In genomic region chr6:116876635-116877611, GRCh38 we compare ENCODE assay signal across 10 cellular contexts. TPM values are rescaled to one million over a fixed set of nuclear protein-coding genes. Genes with fewer than 3 reads are reported as not detected.
A peak's percentile ranks its signal among the peaks of the same experiment; 100 is the strongest.
DNase-seq lines count a peak whose midpoint lies in the region; ATAC-seq, FAIRE-seq and TF ChIP-seq lines count a peak whose summit lies in the region.
"Had no signal": no experiment of that assay in that cellular context is flagged by ENCODE, and none has a peak within 500 bp of the region (broad histone marks: within the 10 kb centered on the region; RNA-seq: fewer than 3 reads in every experiment).

A gene with protein sequence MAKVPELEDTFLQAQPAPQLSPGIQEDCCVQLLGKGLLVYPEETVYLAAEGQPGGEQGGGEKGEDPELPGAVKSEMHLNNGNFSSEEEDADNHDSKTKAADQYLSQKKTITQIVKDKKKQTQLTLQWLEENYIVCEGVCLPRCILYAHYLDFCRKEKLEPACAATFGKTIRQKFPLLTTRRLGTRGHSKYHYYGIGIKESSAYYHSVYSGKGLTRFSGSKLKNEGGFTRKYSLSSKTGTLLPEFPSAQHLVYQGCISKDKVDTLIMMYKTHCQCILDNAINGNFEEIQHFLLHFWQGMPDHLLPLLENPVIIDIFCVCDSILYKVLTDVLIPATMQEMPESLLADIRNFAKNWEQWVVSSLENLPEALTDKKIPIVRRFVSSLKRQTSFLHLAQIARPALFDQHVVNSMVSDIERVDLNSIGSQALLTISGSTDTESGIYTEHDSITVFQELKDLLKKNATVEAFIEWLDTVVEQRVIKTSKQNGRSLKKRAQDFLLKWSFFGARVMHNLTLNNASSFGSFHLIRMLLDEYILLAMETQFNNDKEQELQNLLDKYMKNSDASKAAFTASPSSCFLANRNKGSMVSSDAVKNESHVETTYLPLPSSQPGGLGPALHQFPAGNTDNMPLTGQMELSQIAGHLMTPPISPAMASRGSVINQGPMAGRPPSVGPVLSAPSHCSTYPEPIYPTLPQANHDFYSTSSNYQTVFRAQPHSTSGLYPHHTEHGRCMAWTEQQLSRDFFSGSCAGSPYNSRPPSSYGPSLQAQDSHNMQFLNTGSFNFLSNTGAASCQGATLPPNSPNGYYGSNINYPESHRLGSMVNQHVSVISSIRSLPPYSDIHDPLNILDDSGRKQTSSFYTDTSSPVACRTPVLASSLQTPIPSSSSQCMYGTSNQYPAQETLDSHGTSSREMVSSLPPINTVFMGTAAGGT (plus strand): TSS chr6:116877242. CDS start chr6:116877276, 34 bp downstream.

- TF ChIP-seq RAD21 in A549 (conservative IDR thresholded peaks at IDR 0.05 in 1 of 2, IDR thresholded peaks at IDR 0.05 in 1 of 2), result no peak

- TF ChIP-seq CTCF in A549 (IDR thresholded peaks at IDR 0.05) (no peak), breast epithelium (IDR thresholded peaks at IDR 0.05) (no peak), GM10266 (IDR thresholded peaks at IDR 0.05; ENCODE audit: control insufficient read depth, insufficient read depth, low read depth, missing control alignments) (no peak)

- CTCF ChIA-PET in A549 (lab: Yijun Ruan, JAX), result no interaction called here

- TF ChIP-seq POLR2A in A549 (IDR thresholded peaks at IDR 0.05; ENCODE audit: low read length) (no peak), breast epithelium (IDR thresholded peaks at IDR 0.05) (no peak)

- no peak within 1 kb of the TSS for H3K9ac ChIP-seq in Karpas-422 (ENCODE audit: low read length)

- no peaks in the 10 kb centered on the region for H3K9me2 ChIP-seq in Karpas-422 (replicated peaks; ENCODE audit: insufficient read depth, low read length)

- H3K79me2 ChIP-seq in Karpas-422 (ENCODE audit: low read length), result no peaks in the 10 kb centered on the region

- H3K4me3 ChIP-seq in A549, result peak within 1 kb of the TSS; percentile 46
- peak within 1 kb of the TSS in 2 of 3 donors; percentile 46 to 68 for H3K4me3 ChIP-seq in breast epithelium
- peak within 1 kb of the TSS; percentile 7 for H3K4me3 ChIP-seq in mesodermal cell (ENCODE audit: extremely low read depth, insufficient read depth, low read length, poor library complexity, severe bottlenecking)
- H3K4me3 ChIP-seq in Karpas-422 (ENCODE audit: low read length), result no peak within 1 kb of the TSS

- peak in 1 of 2 experiments; percentile 1 for DNase-seq in A549 (ENCODE audit: low read depth in 1 of 2, low spot score in 1 of 2)
- DNase-seq in breast epithelium (ENCODE audit: low spot score in 2 of 2), result no peak
- no peak for DNase-seq in NCI-H2196 treated with DMSO at 0.1 percent for 48 hours (lab: John Stamatoyannopoulos, UW; ENCODE audit: unreplicated experiment)
- DNase-seq in GM10266 (ENCODE audit: extremely low spot score), result no peak
- no peak for DNase-seq in Karpas-422
- DNase-seq in NCI-H2227 (lab: John Stamatoyannopoulos, UW; ENCODE audit: unreplicated experiment), result no peak
- DNase-seq: GDM1 had no signal

- H3K4me1 ChIP-seq in A549, result no peaks in the 10 kb centered on the region; the same call in 2 of the 3 replicates
- H3K4me1 ChIP-seq in breast epithelium, result no peaks in the 10 kb centered on the region
- H3K4me1 ChIP-seq in mesodermal cell (ENCODE audit: control insufficient read depth, insufficient read depth, low read length, poor library complexity, severe bottlenecking), result no peaks in the 10 kb centered on the region
- H3K4me1 ChIP-seq in Karpas-422 (ENCODE audit: low read length), result no peaks in the 10 kb centered on the region

- ATAC-seq in A549, result peak; percentile 59 to 83
- ATAC-seq in HG02798 (IDR thresholded peaks at IDR 0.05; ENCODE audit: poor library complexity, unreplicated experiment), result peak; percentile 45

- TF ChIP-seq EP300 in A549 (IDR thresholded peaks at IDR 0.05), result no peak

- 6% methylated on average over 27 of the region's 73 CpGs for WGBS in A549 (ENCODE audit: missing lambda C conversion rate)
- WGBS in mesodermal cell (ENCODE audit: insufficient coverage in 2 of 2), 2 experiments, result 1% methylated on average over 42 to 44 of the region's 73 CpGs

- no peaks in the 10 kb centered on the region for H3K9me3 ChIP-seq in A549
- H3K9me3 ChIP-seq in breast epithelium, result peaks cover 0 to 7% of the 10 kb centered on the region in 2 donors
- H3K9me3 ChIP-seq in mesodermal cell (ENCODE audit: control insufficient read depth, low read length), result peaks cover 6% of the 10 kb centered on the region
- peaks cover 5% of the 10 kb centered on the region; the same call in 1 of the 2 replicates for H3K9me3 ChIP-seq in Karpas-422 (ENCODE audit: low read length)

- no peak within 1 kb of the TSS for H2AFZ ChIP-seq in Karpas-422 (ENCODE audit: low read length)

- H3K27ac ChIP-seq in A549 (no peak within 1 kb of the TSS), breast epithelium (no peak within 1 kb of the TSS), mesodermal cell (ENCODE audit: low read depth, low read length, severe bottlenecking) (no peak within 1 kb of the TSS), Karpas-422 (ENCODE audit: low read length) (no peak within 1 kb of the TSS)

- intact Hi-C loops in breast epithelium (cut with DNase I; ENCODE audit: low total_unique reads), result no loop called here

- H4K20me1 ChIP-seq in Karpas-422 (ENCODE audit: insufficient read depth, low read depth, low read length), result no peaks in the 10 kb centered on the region

- FAIRE-seq in A549 (lab: Jason Lieb, UNC), result no peak

- peaks cover 0 to 44% of the 10 kb centered on the region in 2 donors for H3K27me3 ChIP-seq in breast epithelium
- no peaks in the 10 kb centered on the region for H3K27me3 ChIP-seq in Karpas-422 (ENCODE audit: low read length)

- peak within 1 kb of the TSS; percentile 89 for H3K4me2 ChIP-seq in A549
- H3K4me2 ChIP-seq in Karpas-422 (ENCODE audit: low read depth, low read length, poor library complexity, severe bottlenecking), result no peak within 1 kb of the TSS

- H3K36me3 ChIP-seq in breast epithelium, result no peaks in the 10 kb centered on the region
- H3K36me3 ChIP-seq in mesodermal cell (ENCODE audit: control insufficient read depth, insufficient read depth, low read length), result no peaks in the 10 kb centered on the region
- no peaks in the 10 kb centered on the region for H3K36me3 ChIP-seq in Karpas-422 (ENCODE audit: insufficient read depth, low read length)

- POLR2A ChIA-PET in A549 (lab: Yijun Ruan, JAX), result no interaction called here

TF ChIP-seq in A549, 52 proteins besides CTCF, POLR2A, EP300 and RAD21 (continues in another document):
- TF ChIP-seq E2F6 (IDR thresholded peaks at IDR 0.05; ENCODE audit: borderline replicate concordance, low read depth) (no peak), NPAS2 (CRISPR knock-in tag; IDR thresholded peaks at IDR 0.05; ENCODE audit: borderline replicate concordance) (no peak), MAFK (IDR thresholded peaks at IDR 0.05; ENCODE audit: partially characterized antibody) (no peak), JUNB (IDR thresholded peaks at IDR 0.05) (no peak), CBX2 (IDR thresholded peaks at IDR 0.05; ENCODE audit: borderline replicate concordance, low read depth) (no peak), KDM5A (IDR thresholded peaks at IDR 0.05) (no peak), CHD4 (IDR thresholded peaks at IDR 0.05; ENCODE audit: borderline replicate concordance) (no peak), HEYL (CRISPR knock-in tag; IDR thresholded peaks at IDR 0.05) (no peak)
- TF ChIP-seq, protein P1, sequence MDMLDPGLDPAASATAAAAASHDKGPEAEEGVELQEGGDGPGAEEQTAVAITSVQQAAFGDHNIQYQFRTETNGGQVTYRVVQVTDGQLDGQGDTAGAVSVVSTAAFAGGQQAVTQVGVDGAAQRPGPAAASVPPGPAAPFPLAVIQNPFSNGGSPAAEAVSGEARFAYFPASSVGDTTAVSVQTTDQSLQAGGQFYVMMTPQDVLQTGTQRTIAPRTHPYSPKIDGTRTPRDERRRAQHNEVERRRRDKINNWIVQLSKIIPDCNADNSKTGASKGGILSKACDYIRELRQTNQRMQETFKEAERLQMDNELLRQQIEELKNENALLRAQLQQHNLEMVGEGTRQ (IDR thresholded peaks at IDR 0.05), result no peak
- TF ChIP-seq, protein P2, sequence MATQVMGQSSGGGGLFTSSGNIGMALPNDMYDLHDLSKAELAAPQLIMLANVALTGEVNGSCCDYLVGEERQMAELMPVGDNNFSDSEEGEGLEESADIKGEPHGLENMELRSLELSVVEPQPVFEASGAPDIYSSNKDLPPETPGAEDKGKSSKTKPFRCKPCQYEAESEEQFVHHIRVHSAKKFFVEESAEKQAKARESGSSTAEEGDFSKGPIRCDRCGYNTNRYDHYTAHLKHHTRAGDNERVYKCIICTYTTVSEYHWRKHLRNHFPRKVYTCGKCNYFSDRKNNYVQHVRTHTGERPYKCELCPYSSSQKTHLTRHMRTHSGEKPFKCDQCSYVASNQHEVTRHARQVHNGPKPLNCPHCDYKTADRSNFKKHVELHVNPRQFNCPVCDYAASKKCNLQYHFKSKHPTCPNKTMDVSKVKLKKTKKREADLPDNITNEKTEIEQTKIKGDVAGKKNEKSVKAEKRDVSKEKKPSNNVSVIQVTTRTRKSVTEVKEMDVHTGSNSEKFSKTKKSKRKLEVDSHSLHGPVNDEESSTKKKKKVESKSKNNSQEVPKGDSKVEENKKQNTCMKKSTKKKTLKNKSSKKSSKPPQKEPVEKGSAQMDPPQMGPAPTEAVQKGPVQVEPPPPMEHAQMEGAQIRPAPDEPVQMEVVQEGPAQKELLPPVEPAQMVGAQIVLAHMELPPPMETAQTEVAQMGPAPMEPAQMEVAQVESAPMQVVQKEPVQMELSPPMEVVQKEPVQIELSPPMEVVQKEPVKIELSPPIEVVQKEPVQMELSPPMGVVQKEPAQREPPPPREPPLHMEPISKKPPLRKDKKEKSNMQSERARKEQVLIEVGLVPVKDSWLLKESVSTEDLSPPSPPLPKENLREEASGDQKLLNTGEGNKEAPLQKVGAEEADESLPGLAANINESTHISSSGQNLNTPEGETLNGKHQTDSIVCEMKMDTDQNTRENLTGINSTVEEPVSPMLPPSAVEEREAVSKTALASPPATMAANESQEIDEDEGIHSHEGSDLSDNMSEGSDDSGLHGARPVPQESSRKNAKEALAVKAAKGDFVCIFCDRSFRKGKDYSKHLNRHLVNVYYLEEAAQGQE (IDR thresholded peaks at IDR 0.05), result no peak

RNA-seq across cellular contexts. Expression of the gene that starts here (rescaled TPM):
- polyA plus RNA-seq in A549 (2011; rRNA removed), result not detected in 2 replicates
- polyA plus RNA-seq in A549 (2012; cell fraction: cytosol; rRNA removed), result not detected in 2 replicates
- not detected in 2 replicates for polyA plus RNA-seq in A549 (2012; cell fraction: nucleus; rRNA removed)
- polyA plus RNA-seq in A549 (2017; fragmentation: RNase III; extraction: RNeasy Plus Mini Kit Qiagen cat#74134 plus additional on column Dnase treatment), result not detected in 3 replicates
- polyA minus RNA-seq in A549 (2011; rRNA and poly(A)+ RNA removed), result not detected in 2 replicates
- total RNA-seq in breast epithelium, result 1 to 10 TPM in 1 of 3 donors, under 1 TPM in 1, not detected in 1; under 0.01 to 1.8 TPM
- polyA plus RNA-seq in mesodermal cell (2013, experiment 1 of 2), result not detected
- polyA plus RNA-seq in mesodermal cell (2013, experiment 2 of 2), result 0.10 TPM
- not detected in 2 replicates for total RNA-seq in Karpas-422 (2014; rRNA removed; shearing (Covaris generic); ENCODE audit: low replicate concordance)
- total RNA-seq: dermis microvascular lymphatic vessel endothelial cell had no signal

Comparison
In these comparisons a context has a peak if more than half of its experiments do, and no peak if none do; other contexts are left out.
1. Peak in ATAC-seq, H3K4me3 ChIP-seq and H3K4me2 ChIP-seq in A549; RNA of the gene not detected or under 1 TPM.